19 cellular contexts compared by ENCODE assay signal in the genomic region with DNA sequence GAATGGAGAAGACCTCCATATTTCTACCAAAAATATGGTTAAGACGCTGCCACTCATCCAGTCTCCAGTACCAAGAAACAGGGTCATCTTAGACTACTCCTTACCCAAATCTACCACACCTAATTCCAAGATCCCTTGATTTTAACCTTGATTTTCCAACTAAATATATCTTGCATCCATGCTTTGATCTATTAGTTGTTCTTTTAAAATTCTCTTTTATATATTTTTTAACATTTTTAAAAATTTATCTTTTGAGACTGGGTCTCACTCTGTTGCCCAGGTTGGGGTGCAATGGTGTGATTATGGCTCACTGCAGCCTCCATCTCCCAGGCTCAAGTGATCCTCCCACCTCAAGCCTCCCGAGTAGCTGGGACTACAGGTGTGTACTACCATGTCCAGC. TPM values are rescaled to one million over a fixed set of nuclear protein-coding genes. Genes with fewer than 3 reads are reported as not detected.
A peak's percentile ranks its signal among the peaks of the same experiment; 100 is the strongest.
DNase-seq lines count a peak whose midpoint lies in the region; ATAC-seq, FAIRE-seq and TF ChIP-seq lines count a peak whose summit lies in the region.
"Had no signal": no experiment of that assay in that cellular context is flagged by ENCODE, and none has a peak within 500 bp of the region (broad histone marks: within the 10 kb centered on the region; RNA-seq: fewer than 3 reads in every experiment).

No MANE protein-coding gene starts in this region.

- intact Hi-C loops in dorsolateral prefrontal cortex (cut with DNase I): no loop called here

- H3K27me3 ChIP-seq in neutrophil (peaks cover 12% of the 10 kb centered on the region), dorsolateral prefrontal cortex (no peaks in the 10 kb centered on the region)

- no peak overlapping the region for H3K4me3 ChIP-seq in neutrophil (ENCODE audit: low read depth in 1 of 2, low read length in 1 of 2)
- no peak overlapping the region for H3K4me3 ChIP-seq in dorsolateral prefrontal cortex
- H3K4me3 ChIP-seq: A549, GM23338 had no signal

- no peak for ATAC-seq in GM21447 (IDR thresholded peaks at IDR 0.05; ENCODE audit: unreplicated experiment)
- ATAC-seq: A549, GM23338, HCT116 had no signal

- H3K9me3 ChIP-seq in neutrophil: no peaks in the 10 kb centered on the region
- H3K9me3 ChIP-seq: A549 had no signal

- H3K4me1 ChIP-seq in neutrophil (ENCODE audit: control insufficient read depth in 1 of 2, insufficient read depth in 1 of 2, low read depth in 1 of 2, low read length in 1 of 2): peaks cover 9 to 19% of the 10 kb centered on the region in 2 experiments

- POLR2A ChIA-PET in RWPE1 (lab: Yijun Ruan, JAX; ENCODE audit: low non-redundant PET): interaction anchor here (0.6 to 1.0 kb wide), 2 partner anchors 11 to 171 kb away, joined by 3 to 5 read pairs; no protein-coding TSS in a partner anchor

- TF ChIP-seq CTCF in RWPE1 (conservative IDR thresholded peaks at IDR 0.05; ENCODE audit: low read depth) (no peak), neutrophil (IDR thresholded peaks at IDR 0.05) (no peak), dorsolateral prefrontal cortex (IDR thresholded peaks at IDR 0.05 in 54 of 56, conservative IDR thresholded peaks at IDR 0.05 in 2 of 56; ENCODE audit: low read depth in 1 of 56, partially characterized antibody in 56 of 56) (no peak)

- H3K27ac ChIP-seq in RWPE1: peak overlapping the region; percentile 43; the same call in 1 of the 2 replicates
- peak overlapping the region; percentile 59 for H3K27ac ChIP-seq in epithelial cell of prostate
- peak overlapping the region; percentile 67 for H3K27ac ChIP-seq in neutrophil
- no peak overlapping the region for H3K27ac ChIP-seq in dorsolateral prefrontal cortex
- H3K27ac ChIP-seq: A549 had no signal

- FAIRE-seq in RCC 7860 (lab: Jason Lieb, UNC): no peak
- FAIRE-seq: A549, G401.6 had no signal

- CTCF ChIA-PET in RWPE1 (lab: Yijun Ruan, JAX): interaction anchor here (0.5 to 1.2 kb wide), 4 partner anchors 58 to 884 kb away, joined by 3 to 5 read pairs (median 4); no protein-coding TSS in a partner anchor

- no peak for DNase-seq in RWPE1 (ENCODE audit: low spot score)
- no peak for DNase-seq in epithelial cell of prostate (ENCODE audit: low read depth, low spot score)
- no peak for DNase-seq in RCC 7860 (ENCODE audit: low spot score)
- DNase-seq in dorsolateral prefrontal cortex: no peak
- DNase-seq: 8988T; ACHN; C1 segment of cervical spinal cord; CD4-positive, alpha-beta memory T cell; COR-L47; DMS153; DND-41; H9 had no signal

- no peaks in the 10 kb centered on the region for H3K36me3 ChIP-seq in neutrophil

RNA-seq across cellular contexts. Expression of a gene that starts 8.7 kb away (rescaled TPM):
- total RNA-seq in dorsolateral prefrontal cortex: 1 to 10 TPM in 11 of 120 experiments, under 1 TPM in 82, not detected in 27; 0.09 to 1.7 (median 0.47) TPM

RNA-seq across cellular contexts. Expression of a gene that starts 11.2 kb away (rescaled TPM):
- total RNA-seq in dorsolateral prefrontal cortex: under 1 TPM in 69 of 120 experiments, not detected in 51; 0.21 to 0.97 (median 0.39) TPM

RNA-seq across cellular contexts. Expression of a gene that starts 52.3 kb away (rescaled TPM):
- 1 to 10 TPM in 11 of 120 experiments, under 1 TPM in 13, not detected in 96; 0.18 to 4.5 (median 0.84) TPM for total RNA-seq in dorsolateral prefrontal cortex
- total RNA-seq: CD4-positive, alpha-beta memory T cell; GM23338; H4; H9 had no signal

Comparison
In these comparisons a context has a peak if more than half of its experiments do, and no peak if none do; other contexts are left out.
1. H3K27ac ChIP-seq: peak in RWPE1 (single experiment), epithelial cell of prostate (single experiment) and neutrophil (single experiment); none in dorsolateral prefrontal cortex (0 of 59).